Comparison of ENCODE assay signal across 26 cellular contexts in the genomic region with DNA sequence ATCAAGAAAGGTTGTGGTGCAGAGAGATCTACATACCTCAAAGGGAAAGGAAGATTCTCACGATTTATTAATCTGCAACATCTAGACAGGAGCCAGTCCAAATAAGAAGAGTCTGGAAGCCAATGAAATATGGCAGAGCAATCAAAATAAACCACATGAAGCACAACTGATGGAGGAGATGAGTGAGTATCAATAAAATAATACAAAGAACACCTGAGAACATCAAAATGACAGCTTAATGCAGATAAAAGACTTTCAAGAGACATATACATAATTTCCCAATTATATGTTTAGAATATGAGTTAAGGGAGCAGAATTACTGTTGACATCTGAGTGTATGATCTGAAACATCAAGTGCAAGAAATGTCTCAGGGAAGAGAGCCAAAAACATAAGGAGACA. TPM values are rescaled to one million over a fixed set of nuclear protein-coding genes. Genes with fewer than 3 reads are reported as not detected.
A peak's percentile ranks its signal among the peaks of the same experiment; 100 is the strongest.
DNase-seq lines count a peak whose midpoint lies in the region; ATAC-seq, FAIRE-seq and TF ChIP-seq lines count a peak whose summit lies in the region.
"Had no signal": no experiment of that assay in that cellular context is flagged by ENCODE, and none has a peak within 500 bp of the region (broad histone marks: within the 10 kb centered on the region; RNA-seq: fewer than 3 reads in every experiment).

No MANE protein-coding gene starts in this region.

- POLR2A ChIA-PET in GM12878 (lab: Charles Lee), result no interaction called here

- no peak overlapping the region for H2AFZ ChIP-seq in GM12878 (ENCODE audit: control insufficient read depth, low read depth, low read length)
- H2AFZ ChIP-seq in neural cell (ENCODE audit: low read depth, low read length), result no peak overlapping the region

- in situ Hi-C loops in GM12878 (cut with MboI), result no loop called here

- intact Hi-C loops in GM12878 (cut with micrococcal nuclease; ENCODE audit: unreplicated experiment), result no loop called here

- no TSS peak for BruUV-seq in GM12878 (replicated peaks; lab: Mats Ljungman, UMichigan)

- no peak for ATAC-seq in GM12878

- H3K9me3 ChIP-seq in GM12878 (replicated peaks; ENCODE audit: control insufficient read depth, insufficient read depth, low read length) (no peaks in the 10 kb centered on the region), neural cell (ENCODE audit: low read length) (no peaks in the 10 kb centered on the region)
- H3K9me3 ChIP-seq: BE2C, BLaER1 had no signal

- H3K9ac ChIP-seq in GM12878 (ENCODE audit: control insufficient read depth, insufficient read depth, low read length) (no peak overlapping the region), neural cell (ENCODE audit: low read length) (no peak overlapping the region)
- H3K9ac ChIP-seq: BLaER1 had no signal

- TF ChIP-seq CTCF in GM12878 (IDR thresholded peaks at IDR 0.05 in 2 of 3, conservative IDR thresholded peaks at IDR 0.05 in 1 of 3; ENCODE audit: control insufficient read depth in 2 of 3, extremely low read depth in 1 of 3, insufficient read depth in 1 of 3, low read depth in 3 of 3, low read length in 3 of 3) (no peak), neural cell (IDR thresholded peaks at IDR 0.05; ENCODE audit: poor library complexity, severe bottlenecking) (no peak)

- no peaks in the 10 kb centered on the region for H3K27me3 ChIP-seq in GM12878 (replicated peaks in 1 of 2; ENCODE audit: control insufficient read depth in 2 of 2, insufficient read depth in 2 of 2, low read length in 1 of 2)
- H3K27me3 ChIP-seq in neural cell (ENCODE audit: insufficient read depth, low read depth, low read length), result no peaks in the 10 kb centered on the region
- H3K27me3 ChIP-seq: BE2C, BLaER1 had no signal

- no peak overlapping the region for H3K4me2 ChIP-seq in GM12878 (ENCODE audit: control insufficient read depth, insufficient read depth)
- no peak overlapping the region for H3K4me2 ChIP-seq in neural cell (ENCODE audit: low read length)
- H3K4me2 ChIP-seq: BLaER1 had no signal

- 0% methylated on average over 1 of the region's 1 CpG for WGBS in GM12878 (ENCODE audit: insufficient coverage, insufficient replicate concordance, low lambda C conversion rate, missing lambda C conversion rate)

- SMC1A ChIA-PET in GM12878 (lab: Charles Lee; ENCODE audit: uncharacterized antibody, unreplicated experiment), result no interaction called here

- H3F3A ChIP-seq in neural cell (ENCODE audit: insufficient read depth, low read length, poor library complexity, severe bottlenecking), result no peaks in the 10 kb centered on the region

- no peaks in the 10 kb centered on the region for H3K36me3 ChIP-seq in GM12878 (ENCODE audit: control insufficient read depth in 2 of 2, insufficient read depth in 2 of 2, low read length in 1 of 2)
- H3K36me3 ChIP-seq in neural cell (ENCODE audit: insufficient read depth, low read length), result no peaks in the 10 kb centered on the region
- H3K36me3 ChIP-seq: BE2C, BLaER1 had no signal

- DNase-seq in SK-N-DZ (ENCODE audit: low spot score), result peak; percentile 18
- DNase-seq in GM12878 (ENCODE audit: low read depth, low spot score), result no peak
- no peak for DNase-seq in retina
- DNase-seq in pons (ENCODE audit: low spot score), result no peak
- no peak for DNase-seq in GF-D8 (lab: John Stamatoyannopoulos, UW)
- DNase-seq: 8988T; ACHN; BE2C; C1 segment of cervical spinal cord; CD4-positive, alpha-beta memory T cell; CD4-positive, CD25-positive, alpha-beta regulatory T cell; CD8-positive, alpha-beta memory T cell; COR-L47; DMS 273 treated with DMSO at 0.1 percent for 48 hours; DMS153; DMS53; DMS79; DND-41; EL; GDM1 had no signal

- H3K4me3 ChIP-seq in GM12878, result no peak overlapping the region
- H3K4me3 ChIP-seq in neural cell (ENCODE audit: low read length), result no peak overlapping the region
- H3K4me3 ChIP-seq: BLaER1 had no signal

- no peak for TF ChIP-seq POLR2A in GM12878 (IDR thresholded peaks at IDR 0.05; ENCODE audit: low read depth, low read length)

- H3K4me1 ChIP-seq in GM12878 (ENCODE audit: control insufficient read depth, insufficient read depth, low read length), result no peaks in the 10 kb centered on the region
- H3K4me1 ChIP-seq: BE2C, BLaER1 had no signal

- H3K27ac ChIP-seq in GM12878 (ENCODE audit: control insufficient read depth, insufficient read depth) (no peak overlapping the region), neural cell (ENCODE audit: low read length) (no peak overlapping the region)
- H3K27ac ChIP-seq: BLaER1 had no signal

- no peak for TF ChIP-seq RAD21 in GM12878 (IDR thresholded peaks at IDR 0.05; ENCODE audit: insufficient read depth, low read depth, low read length)
- no peak for TF ChIP-seq RAD21 in neural cell (conservative IDR thresholded peaks at IDR 0.05)

- RAD21 ChIA-PET in GM12878 (lab: Charles Lee; ENCODE audit: unreplicated experiment), result no interaction called here

- H3K9me2 ChIP-seq in neural cell (ENCODE audit: insufficient read depth, low read length), result no peaks in the 10 kb centered on the region

- FAIRE-seq in GM12878 (lab: Jason Lieb, UNC), result peak; percentile 44
- FAIRE-seq: A204.1, GM12892, GM18507 had no signal

- TF ChIP-seq EP300 in GM12878 (IDR thresholded peaks at IDR 0.05; ENCODE audit: borderline replicate concordance in 1 of 2, control insufficient read depth in 1 of 2, low read depth in 2 of 2, low read length in 2 of 2) (no peak), neural cell (conservative IDR thresholded peaks at IDR 0.05; ENCODE audit: poor library complexity, severe bottlenecking) (peak; percentile 93)

- H4K20me1 ChIP-seq in GM12878 (ENCODE audit: control insufficient read depth, insufficient read depth) (no peaks in the 10 kb centered on the region), neural cell (ENCODE audit: insufficient read depth) (no peaks in the 10 kb centered on the region)
- H4K20me1 ChIP-seq: BLaER1 had no signal

- CTCF ChIA-PET in GM12878 (lab: Yijun Ruan, JAX), result no interaction called here

- no peaks in the 10 kb centered on the region for H3K79me2 ChIP-seq in GM12878 (ENCODE audit: control insufficient read depth, insufficient read depth, low read length)
- H3K79me2 ChIP-seq in neural cell (replicated peaks; ENCODE audit: insufficient read depth, low read length), result no peaks in the 10 kb centered on the region

TF ChIP-seq in GM12878, 131 proteins besides CTCF, POLR2A, EP300 and RAD21 (continues in another document):
- TF ChIP-seq CHD4 (IDR thresholded peaks at IDR 0.05) (no peak), WRNIP1 (IDR thresholded peaks at IDR 0.05; ENCODE audit: borderline replicate concordance, low read depth, low read length) (no peak), DPF2 (IDR thresholded peaks at IDR 0.05) (no peak), ATF7 (IDR thresholded peaks at IDR 0.05; ENCODE audit: low read depth) (no peak), RUNX3 (IDR thresholded peaks at IDR 0.05; ENCODE audit: low read length) (no peak), IRF5 (IDR thresholded peaks at IDR 0.05; ENCODE audit: borderline replicate concordance) (no peak)

TF ChIP-seq in neural cell, 6 proteins besides CTCF, POLR2A, EP300 and RAD21 (continues in another document):
- TF ChIP-seq, protein P1, sequence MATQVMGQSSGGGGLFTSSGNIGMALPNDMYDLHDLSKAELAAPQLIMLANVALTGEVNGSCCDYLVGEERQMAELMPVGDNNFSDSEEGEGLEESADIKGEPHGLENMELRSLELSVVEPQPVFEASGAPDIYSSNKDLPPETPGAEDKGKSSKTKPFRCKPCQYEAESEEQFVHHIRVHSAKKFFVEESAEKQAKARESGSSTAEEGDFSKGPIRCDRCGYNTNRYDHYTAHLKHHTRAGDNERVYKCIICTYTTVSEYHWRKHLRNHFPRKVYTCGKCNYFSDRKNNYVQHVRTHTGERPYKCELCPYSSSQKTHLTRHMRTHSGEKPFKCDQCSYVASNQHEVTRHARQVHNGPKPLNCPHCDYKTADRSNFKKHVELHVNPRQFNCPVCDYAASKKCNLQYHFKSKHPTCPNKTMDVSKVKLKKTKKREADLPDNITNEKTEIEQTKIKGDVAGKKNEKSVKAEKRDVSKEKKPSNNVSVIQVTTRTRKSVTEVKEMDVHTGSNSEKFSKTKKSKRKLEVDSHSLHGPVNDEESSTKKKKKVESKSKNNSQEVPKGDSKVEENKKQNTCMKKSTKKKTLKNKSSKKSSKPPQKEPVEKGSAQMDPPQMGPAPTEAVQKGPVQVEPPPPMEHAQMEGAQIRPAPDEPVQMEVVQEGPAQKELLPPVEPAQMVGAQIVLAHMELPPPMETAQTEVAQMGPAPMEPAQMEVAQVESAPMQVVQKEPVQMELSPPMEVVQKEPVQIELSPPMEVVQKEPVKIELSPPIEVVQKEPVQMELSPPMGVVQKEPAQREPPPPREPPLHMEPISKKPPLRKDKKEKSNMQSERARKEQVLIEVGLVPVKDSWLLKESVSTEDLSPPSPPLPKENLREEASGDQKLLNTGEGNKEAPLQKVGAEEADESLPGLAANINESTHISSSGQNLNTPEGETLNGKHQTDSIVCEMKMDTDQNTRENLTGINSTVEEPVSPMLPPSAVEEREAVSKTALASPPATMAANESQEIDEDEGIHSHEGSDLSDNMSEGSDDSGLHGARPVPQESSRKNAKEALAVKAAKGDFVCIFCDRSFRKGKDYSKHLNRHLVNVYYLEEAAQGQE (IDR thresholded peaks at IDR 0.05; ENCODE audit: borderline replicate concordance), result peak; percentile 40
- TF ChIP-seq SMC3 (conservative IDR thresholded peaks at IDR 0.05; ENCODE audit: poor library complexity) (no peak), EZH2 (IDR thresholded peaks at IDR 0.05; ENCODE audit: borderline replicate concordance, insufficient read depth, low read length, poor library complexity, severe bottlenecking) (no peak), MXI1 (conservative IDR thresholded peaks at IDR 0.05; ENCODE audit: poor library complexity, severe bottlenecking) (no peak)

RNA-seq across cellular contexts. Expression of gene DOK6, which starts 12.5 kb away (rescaled TPM):
- 2.6 and 3.1 TPM in 2 replicates for polyA plus RNA-seq in SK-N-DZ (2014; cell fraction: cytosol; rRNA removed)
- 5.3 and 12.2 TPM in 2 replicates for polyA plus RNA-seq in SK-N-DZ (2014; cell fraction: nucleus; rRNA removed)
- 0.05 and 0.08 TPM in 2 replicates for total RNA-seq in GM12878 (2013; cell fraction: nucleolus; rRNA removed)
- total RNA-seq in GM12878 (2014; rRNA removed) (not detected in 2 replicates), GM12878 (2014; rRNA removed; fragmentation: Illumina TruSeq; extraction: Trizol) (not detected in 2 replicates), GM12878 (2021) (not detected in 2 replicates)
- polyA plus RNA-seq in GM12878 (2011; ENCODE audit: low read depth), result 0.20 TPM
- polyA plus RNA-seq in GM12878 (2011; rRNA removed) (not detected in 2 replicates), GM12878 (2014; fragmentation: Illumina TruSeq; extraction: Trizol) (0.01 TPM in 1 of 2 replicates, not detected in the other), GM12878 (2014; fragmentation: Nextera tagmentation; extraction: Ambion mirVana) (under 1 TPM; 0.04 to 0.05 TPM), GM12878 (2014; rRNA removed) (0.01 TPM in 1 of 2 replicates, not detected in the other), GM12878 (2016; fragmentation: Nextera tagmentation; extraction: Ambion mirVana) (under 1 TPM; 0.05 to 0.09 TPM), neural cell (7.4 and 9.7 TPM in 2 replicates)
- not detected in 2 replicates for polyA plus RNA-seq in GM12878 (2011; cell fraction: cytosol; rRNA removed)
- polyA plus RNA-seq in GM12878 (2011; cell fraction: nucleus; rRNA removed), result not detected in 2 replicates
- 0.30 and 0.39 TPM in 2 replicates for polyA plus RNA-seq in GM12878 (2012)
- not detected in 2 replicates for polyA minus RNA-seq in GM12878 (2011; rRNA and poly(A)+ RNA removed)
- polyA minus RNA-seq in GM12878 (2011; cell fraction: cytosol; rRNA and poly(A)+ RNA removed), result not detected in 2 replicates
- not detected in 2 replicates for polyA minus RNA-seq in GM12878 (2011; cell fraction: nucleus; rRNA and poly(A)+ RNA removed)
- polyA minus RNA-seq in neural cell, result 28.5 and 30.1 TPM in 2 replicates
- total RNA-seq: CD4-positive, alpha-beta memory T cell; CD4-positive, CD25-positive, alpha-beta regulatory T cell; CD8-positive, alpha-beta memory T cell had no signal
- polyA plus RNA-seq: CD14-positive monocyte had no signal
